Comparison of ENCODE assay signal across 25 cellular contexts in the genomic region with DNA sequence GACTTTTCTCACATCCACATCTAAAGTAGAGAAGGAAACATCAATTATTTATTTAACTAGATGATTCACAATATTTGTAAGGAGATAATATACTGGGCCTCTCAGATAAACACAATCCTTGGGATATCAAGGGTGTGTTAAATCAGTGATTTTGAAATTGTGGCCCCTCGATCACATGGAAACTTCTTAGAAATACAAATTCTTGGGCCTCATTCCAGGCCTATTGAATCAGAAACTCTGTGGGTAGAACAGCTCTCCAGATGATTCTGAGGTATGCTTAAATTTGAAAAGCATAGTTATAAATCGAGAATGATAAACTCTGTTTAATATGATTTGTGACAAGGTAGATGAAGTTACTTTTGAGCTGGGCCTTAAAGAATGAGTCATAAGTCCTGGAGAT.
DNase-seq lines count a peak whose midpoint lies in the region; ATAC-seq and TF ChIP-seq lines count a peak whose summit lies in the region.
"Had no signal": no experiment of that assay in that cellular context is flagged by ENCODE, and none has a peak within 500 bp of the region (broad histone marks: within the 10 kb centered on the region; RNA-seq: fewer than 3 reads in every experiment).

No MANE protein-coding gene starts in this region.

- H3K9me3 Mint-ChIP-seq in activated CD8-positive, alpha-beta T cell treated with anti-CD3 and anti-CD28 coated beads for 36 hours = peaks cover 4% of the 10 kb centered on the region
- H3K9me3 Mint-ChIP-seq in activated CD8-positive, alpha-beta T cell treated with anti-CD3 and anti-CD28 coated beads, Interleukin-2, amount 10 ng/mL, durations not matched to agents 7 days and 5 days (ENCODE audit: insufficient read depth) = no peaks in the 10 kb centered on the region
- H3K9me3 Mint-ChIP-seq: activated naive CD8-positive, alpha-beta T cell treated with anti-CD3 and anti-CD28 coated beads, Interleukin-2, amount 10 ng/mL, durations not matched to agents 7 days and 5 days; type B pancreatic cell had no signal

- DNase-seq in activated CD8-positive, alpha-beta T cell treated with anti-CD3 and anti-CD28 coated beads for 36 hours = no peak
- DNase-seq in activated CD8-positive, alpha-beta T cell treated with anti-CD3 and anti-CD28 coated beads, Interleukin-2, amount 10 ng/mL, durations not matched to agents 7 days and 5 days = no peak
- DNase-seq in adipocyte (ENCODE audit: low read depth) = peak; percentile 9
- peak; percentile 32 for DNase-seq in fibroblast of the aortic adventitia (ENCODE audit: low read depth)
- no peak for DNase-seq in colonic mucosa
- DNase-seq in Right ventricle myocardium superior = no peak
- no peak for DNase-seq in left lobe of liver (ENCODE audit: low spot score)
- no peak for DNase-seq in effector CD8-positive, alpha-beta T cell (lab: John Stamatoyannopoulos, UW)
- DNase-seq: 8988T; activated naive CD8-positive, alpha-beta T cell treated with anti-CD3 and anti-CD28 coated beads, Interleukin-2, amount 10 ng/mL, durations not matched to agents 7 days and 5 days; Calu3; cortex of kidney; esophagus squamous epithelium; glutamatergic neuron; HCEC 1CT; Kasumi-1; NCI-H1092; NCI-H1930 had no signal

- H3K36me3 ChIP-seq in adipocyte (ENCODE audit: control insufficient read depth, insufficient read depth, low read length, severe bottlenecking) (no peaks in the 10 kb centered on the region), colonic mucosa (no peaks in the 10 kb centered on the region)
- H3K36me3 ChIP-seq: BLaER1, esophagus squamous epithelium, neutrophil, prostate gland had no signal

- no peak overlapping the region for H3K27ac ChIP-seq in colonic mucosa
- H3K27ac ChIP-seq: BLaER1, esophagus squamous epithelium, neutrophil, prostate gland had no signal

- peaks cover 4% of the 10 kb centered on the region for H3K36me3 Mint-ChIP-seq in activated CD8-positive, alpha-beta T cell treated with anti-CD3 and anti-CD28 coated beads for 36 hours (ENCODE audit: low read depth)
- H3K36me3 Mint-ChIP-seq in activated CD8-positive, alpha-beta T cell treated with anti-CD3 and anti-CD28 coated beads, Interleukin-2, amount 10 ng/mL, durations not matched to agents 7 days and 5 days (ENCODE audit: low read depth) = peaks cover 10% of the 10 kb centered on the region
- H3K36me3 Mint-ChIP-seq: brain, type B pancreatic cell, WTC11 had no signal

- intact Hi-C loops in activated CD8-positive, alpha-beta T cell treated with anti-CD3 and anti-CD28 coated beads for 36 hours (cut with micrococcal nuclease) = loop anchor here (5.0 kb wide), 1 partner anchor 133 kb away; the partner anchor contains the start of gene P2RY10
- intact Hi-C loops in colonic mucosa (cut with DNase I) = loop anchor here (10.0 kb wide), 1 partner anchor 525 kb away; no protein-coding TSS in a partner anchor
- intact Hi-C loops in Right ventricle myocardium superior (cut with DNase I) = no loop called here

- peaks cover 30% of the 10 kb centered on the region for H3K4me1 Mint-ChIP-seq in activated CD8-positive, alpha-beta T cell treated with anti-CD3 and anti-CD28 coated beads for 36 hours (ENCODE audit: low read depth)
- peaks cover 29% of the 10 kb centered on the region for H3K4me1 Mint-ChIP-seq in activated CD8-positive, alpha-beta T cell treated with anti-CD3 and anti-CD28 coated beads, Interleukin-2, amount 10 ng/mL, durations not matched to agents 7 days and 5 days (ENCODE audit: low read depth)
- H3K4me1 Mint-ChIP-seq: WTC11 had no signal

- H3K9me3 ChIP-seq in adipocyte (ENCODE audit: control insufficient read depth, low read length) = no peaks in the 10 kb centered on the region
- H3K9me3 ChIP-seq in colonic mucosa = no peaks in the 10 kb centered on the region
- H3K9me3 ChIP-seq: BLaER1, esophagus squamous epithelium, neutrophil, prostate gland had no signal

- no peak for TF ChIP-seq CTCF in activated CD8-positive, alpha-beta T cell treated with anti-CD3 and anti-CD28 coated beads for 36 hours (IDR thresholded peaks at IDR 0.05)
- TF ChIP-seq CTCF in fibroblast of the aortic adventitia (IDR thresholded peaks at IDR 0.05; ENCODE audit: insufficient read depth, low read length) (no peak), colonic mucosa (IDR thresholded peaks at IDR 0.05) (no peak)

- ATAC-seq in activated CD8-positive, alpha-beta T cell treated with anti-CD3 and anti-CD28 coated beads for 36 hours = no peak
- no peak for ATAC-seq in activated CD8-positive, alpha-beta T cell treated with anti-CD3 and anti-CD28 coated beads, Interleukin-2, amount 10 ng/mL, durations not matched to agents 7 days and 5 days
- no peak for ATAC-seq in Right ventricle myocardium superior (ENCODE audit: poor library complexity)
- no peak for ATAC-seq in left lobe of liver
- ATAC-seq: WTC11 had no signal

- H3K27me3 ChIP-seq in adipocyte (replicated peaks; ENCODE audit: control insufficient read depth, insufficient read depth, low read length) (no peaks in the 10 kb centered on the region), colonic mucosa (no peaks in the 10 kb centered on the region)
- H3K27me3 ChIP-seq: esophagus squamous epithelium, neutrophil had no signal

- peaks cover 5% of the 10 kb centered on the region for H3K4me1 ChIP-seq in adipocyte (ENCODE audit: control insufficient read depth, insufficient read depth, low read length)
- no peaks in the 10 kb centered on the region for H3K4me1 ChIP-seq in colonic mucosa
- H3K4me1 ChIP-seq: BLaER1, esophagus squamous epithelium, prostate gland had no signal

- POLR2A ChIA-PET in activated CD8-positive, alpha-beta T cell treated with anti-CD3 and anti-CD28 coated beads for 36 hours (lab: Charles Lee) = no interaction called here
- POLR2A ChIA-PET in activated CD8-positive, alpha-beta T cell treated with anti-CD3 and anti-CD28 coated beads, Interleukin-2, amount 10 ng/mL, durations not matched to agents 7 days and 5 days (lab: Charles Lee) = no interaction called here

- no peak overlapping the region for H3K4me3 Mint-ChIP-seq in activated CD8-positive, alpha-beta T cell treated with anti-CD3 and anti-CD28 coated beads for 36 hours
- no peak overlapping the region for H3K4me3 Mint-ChIP-seq in activated CD8-positive, alpha-beta T cell treated with anti-CD3 and anti-CD28 coated beads, Interleukin-2, amount 10 ng/mL, durations not matched to agents 7 days and 5 days
- H3K4me3 Mint-ChIP-seq: activated naive CD8-positive, alpha-beta T cell treated with anti-CD3 and anti-CD28 coated beads, Interleukin-2, amount 10 ng/mL, durations not matched to agents 7 days and 5 days; brain; type B pancreatic cell; WTC11 had no signal

- CTCF ChIA-PET in activated CD8-positive, alpha-beta T cell treated with anti-CD3 and anti-CD28 coated beads for 36 hours (lab: Charles Lee) = interaction anchor here (1.3 kb wide), 1 partner anchor 12 kb away, joined by 4 read pairs; no protein-coding TSS in a partner anchor
- CTCF ChIA-PET in activated CD8-positive, alpha-beta T cell treated with anti-CD3 and anti-CD28 coated beads, Interleukin-2, amount 10 ng/mL, durations not matched to agents 7 days and 5 days (lab: Charles Lee) = interaction anchor here (2.5 to 2.6 kb wide), 3 partner anchors 28 to 525 kb away, joined by 7 to 13 read pairs (median 8); partner anchors contain the start of gene P2RY10

- no peak overlapping the region for H3K9ac ChIP-seq in adipocyte (ENCODE audit: low read length)
- H3K9ac ChIP-seq in colonic mucosa (ENCODE audit: low read depth in 2 of 2, low read length in 2 of 2) = no peak overlapping the region
- H3K9ac ChIP-seq: BLaER1 had no signal

- no peaks in the 10 kb centered on the region for H3K27me3 Mint-ChIP-seq in activated CD8-positive, alpha-beta T cell treated with anti-CD3 and anti-CD28 coated beads for 36 hours
- no peaks in the 10 kb centered on the region for H3K27me3 Mint-ChIP-seq in activated CD8-positive, alpha-beta T cell treated with anti-CD3 and anti-CD28 coated beads, Interleukin-2, amount 10 ng/mL, durations not matched to agents 7 days and 5 days (ENCODE audit: low read depth)
- H3K27me3 Mint-ChIP-seq: activated naive CD8-positive, alpha-beta T cell treated with anti-CD3 and anti-CD28 coated beads, Interleukin-2, amount 10 ng/mL, durations not matched to agents 7 days and 5 days; brain had no signal

- H3K4me3 ChIP-seq in adipocyte (ENCODE audit: low read length) (no peak overlapping the region), fibroblast of the aortic adventitia (ENCODE audit: low read depth, low read length) (no peak overlapping the region), colonic mucosa (no peak overlapping the region)
- H3K4me3 ChIP-seq: BLaER1, esophagus squamous epithelium, prostate gland had no signal

- H3K27ac Mint-ChIP-seq in activated CD8-positive, alpha-beta T cell treated with anti-CD3 and anti-CD28 coated beads for 36 hours = peak overlapping the region; percentile 38
- H3K27ac Mint-ChIP-seq in activated CD8-positive, alpha-beta T cell treated with anti-CD3 and anti-CD28 coated beads, Interleukin-2, amount 10 ng/mL, durations not matched to agents 7 days and 5 days = no peak overlapping the region
- H3K27ac Mint-ChIP-seq: activated naive CD8-positive, alpha-beta T cell treated with anti-CD3 and anti-CD28 coated beads, Interleukin-2, amount 10 ng/mL, durations not matched to agents 7 days and 5 days; activated T-helper 2 cell treated with anti-CD3 and anti-CD28 coated beads, Interferon-gamma antibody, Interleukin-2, Interleukin-4, amounts not matched to agents 10 μg/mL and 5 μg/mL and 100 μg/mL, durations not matched to agents 14 hours and 24 hours and 36 hours; brain; type B pancreatic cell; WTC11 had no signal

Comparison
In these comparisons a context has a peak if more than half of its experiments do, and no peak if none do; other contexts are left out.
1. DNase-seq: peak in adipocyte (single experiment) and fibroblast of the aortic adventitia (single experiment); none in activated CD8-positive, alpha-beta T cell treated with anti-CD3 and anti-CD28 coated beads for 36 hours (single experiment), activated CD8-positive, alpha-beta T cell treated with anti-CD3 and anti-CD28 coated beads, Interleukin-2, amount 10 ng/mL, durations not matched to agents 7 days and 5 days (single experiment), colonic mucosa (single experiment), Right ventricle myocardium superior (single experiment), left lobe of liver (single experiment) and effector CD8-positive, alpha-beta T cell (single experiment).